ENCODE assay signal across 30 cellular contexts in the genomic region with DNA sequence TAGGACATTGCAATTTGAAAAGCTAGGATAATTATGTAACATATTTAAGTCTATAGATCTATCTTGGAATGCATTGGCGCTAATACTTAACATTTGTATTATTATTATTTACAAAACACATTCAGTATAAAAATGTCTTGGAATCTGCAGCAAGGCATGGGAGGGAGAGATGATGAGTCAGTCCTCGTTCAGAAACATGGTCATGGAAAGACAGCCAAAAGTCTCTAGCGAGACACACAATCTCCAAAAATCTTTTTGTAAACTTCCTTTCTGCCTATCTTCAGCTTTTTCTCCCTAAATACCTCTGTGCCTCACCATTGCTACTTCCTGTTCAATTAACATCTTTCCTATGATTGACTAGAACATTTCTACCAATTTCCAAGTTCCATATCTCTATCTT.
A peak's percentile ranks its signal among the peaks of the same experiment; 100 is the strongest.
DNase-seq lines count a peak whose midpoint lies in the region; ATAC-seq and TF ChIP-seq lines count a peak whose summit lies in the region.
"Had no signal": no experiment of that assay in that cellular context is flagged by ENCODE, and none has a peak within 500 bp of the region (broad histone marks: within the 10 kb centered on the region; RNA-seq: fewer than 3 reads in every experiment).

No MANE protein-coding gene starts in this region.

- H3K27me3 Mint-ChIP-seq in activated T-cell treated with anti-CD3 and anti-CD28 coated beads, Interleukin-2, amount 50 U/mL, for 24 hours, result no peaks in the 10 kb centered on the region
- H3K27me3 Mint-ChIP-seq: effector memory CD8-positive, alpha-beta T cell had no signal

- H3K9me3 ChIP-seq in fibroblast of lung (ENCODE audit: control insufficient read depth, insufficient read depth, low read depth, low read length), result no peaks in the 10 kb centered on the region
- H3K9me3 ChIP-seq: Caco-2, testis had no signal

- H3K4me3 ChIP-seq in fibroblast of lung (replicated peaks in 1 of 4; ENCODE audit: control extremely low read depth in 1 of 4, insufficient read depth in 1 of 4, low read depth in 3 of 4, low read length in 4 of 4), result no peak overlapping the region
- H3K4me3 ChIP-seq in skeletal muscle cell (ENCODE audit: low read depth, low read length), result no peak overlapping the region
- H3K4me3 ChIP-seq: skin epidermis, testis had no signal

- no peaks in the 10 kb centered on the region for H3K4me1 Mint-ChIP-seq in activated T-cell treated with anti-CD3 and anti-CD28 coated beads, Interleukin-2, amount 50 U/mL, for 24 hours (ENCODE audit: low read depth)
- H3K4me1 Mint-ChIP-seq: CD14-positive monocyte, nephron had no signal

- DNase-seq in ELR (ENCODE audit: low read depth) (peak; percentile 25), NCI-H69 (lab: John Stamatoyannopoulos, UW) (peak; percentile 71), fibroblast of lung (ENCODE audit: low read depth in 2 of 2) (peak; percentile 40 to 63), skeletal muscle cell (ENCODE audit: low read depth) (peak; percentile 3), H4 (ENCODE audit: low spot score) (no peak), NCI-H345 (lab: John Stamatoyannopoulos, UW) (no peak)
- DNase-seq in activated T-cell treated with anti-CD3 and anti-CD28 coated beads, Interleukin-2, amount 50 U/mL, for 24 hours, result no peak
- DNase-seq: activated CD4-positive, alpha-beta T cell treated with anti-CD3 and anti-CD28 coated beads for 1 hour; activated T-cell treated with anti-CD3 and anti-CD28 coated beads for 4 hours; aorta; Caco-2; caudate nucleus; DMS79 treated with DMSO at 0.1 percent for 48 hours; effector memory CD8-positive, alpha-beta T cell; H7; hippocampal formation; NCI-H1436; NCI-H2107; NCI-H82; SIG-M5; stimulated activated naive CD8-positive, alpha-beta T cell treated with anti-CD3 and anti-CD28 coated beads, Interleukin-15, Interleukin-2, amounts not matched to agents 100 U/mL and 50 U/mL, for 24 hours; SW 1271; testis had no signal

- H3K4me3 Mint-ChIP-seq in activated T-cell treated with anti-CD3 and anti-CD28 coated beads, Interleukin-2, amount 50 U/mL, for 24 hours, result no peak overlapping the region
- H3K4me3 Mint-ChIP-seq: CD14-positive monocyte; effector memory CD8-positive, alpha-beta T cell; nephron had no signal

- no peak overlapping the region for H3K9ac ChIP-seq in fibroblast of lung (ENCODE audit: insufficient read depth, low read length)
- H3K9ac ChIP-seq: KMS-11 had no signal

- H3K36me3 Mint-ChIP-seq in activated T-cell treated with anti-CD3 and anti-CD28 coated beads, Interleukin-2, amount 50 U/mL, for 24 hours (ENCODE audit: low read depth), result no peaks in the 10 kb centered on the region
- H3K36me3 Mint-ChIP-seq: CD14-positive monocyte had no signal

- no peak for TF ChIP-seq CTCF in fibroblast of lung (conservative IDR thresholded peaks at IDR 0.05 in 1 of 2, IDR thresholded peaks at IDR 0.05 in 1 of 2; ENCODE audit: low read depth in 1 of 2, low read length in 2 of 2)

- H3K27ac Mint-ChIP-seq in activated T-cell treated with anti-CD3 and anti-CD28 coated beads, Interleukin-2, amount 50 U/mL, for 24 hours, result no peak overlapping the region
- H3K27ac Mint-ChIP-seq: activated naive CD4-positive, alpha-beta T cell treated with anti-CD3 and anti-CD28 coated beads, Interleukin-2, amount 50 U/mL, for 72 hours; CD14-positive monocyte; effector memory CD8-positive, alpha-beta T cell; nephron had no signal

- H3K79me2 ChIP-seq in fibroblast of lung (ENCODE audit: control insufficient read depth, insufficient read depth, low read length), result no peaks in the 10 kb centered on the region

- no peaks in the 10 kb centered on the region for H3K4me1 ChIP-seq in fibroblast of lung (ENCODE audit: control insufficient read depth, extremely low read depth, insufficient read depth, low read length)
- H3K4me1 ChIP-seq: Caco-2, testis had no signal

- H3K4me2 ChIP-seq in fibroblast of lung (ENCODE audit: extremely low read depth, insufficient read depth, low read length), result peak overlapping the region; percentile 54
- H3K4me2 ChIP-seq: KMS-11 had no signal

- no peak for ATAC-seq in GM19455 (IDR thresholded peaks at IDR 0.05; ENCODE audit: unreplicated experiment)
- ATAC-seq: activated naive CD4-positive, alpha-beta T cell treated with anti-CD3 and anti-CD28 coated beads, Interleukin-2, amount 50 U/mL, for 72 hours; effector memory CD8-positive, alpha-beta T cell; left lobe of liver; stimulated activated naive CD8-positive, alpha-beta T cell treated with anti-CD3 and anti-CD28 coated beads, Interleukin-15, Interleukin-2, amounts not matched to agents 100 U/mL and 50 U/mL, for 24 hours had no signal

- H3K27me3 ChIP-seq in fibroblast of lung (ENCODE audit: control insufficient read depth, insufficient read depth, low read length), result no peaks in the 10 kb centered on the region
- H3K27me3 ChIP-seq: testis had no signal

- H2AFZ ChIP-seq in fibroblast of lung (ENCODE audit: low read length), result peak overlapping the region; percentile 47

- no peaks in the 10 kb centered on the region for H3K9me3 Mint-ChIP-seq in activated T-cell treated with anti-CD3 and anti-CD28 coated beads, Interleukin-2, amount 50 U/mL, for 24 hours

- H3K27ac ChIP-seq in fibroblast of lung (ENCODE audit: insufficient read depth, low read length), result no peak overlapping the region
- H3K27ac ChIP-seq: KMS-11, testis had no signal

- no peaks in the 10 kb centered on the region for H3K36me3 ChIP-seq in fibroblast of lung (ENCODE audit: control insufficient read depth, insufficient read depth, low read length)

- no peaks in the 10 kb centered on the region for H4K20me1 ChIP-seq in fibroblast of lung (ENCODE audit: control insufficient read depth, extremely low read depth, insufficient read depth, low read length)

Comparison
In these comparisons a context has a peak if more than half of its experiments do, and no peak if none do; other contexts are left out.
1. DNase-seq: peak in ELR (single experiment), NCI-H69 (single experiment), fibroblast of lung (2 of 2) and skeletal muscle cell (single experiment); none in activated T-cell treated with anti-CD3 and anti-CD28 coated beads, Interleukin-2, amount 50 U/mL, for 24 hours (single experiment), H4 (single experiment) and NCI-H345 (single experiment).